In genomic region chrX:29693912-29694311, GRCh38 we compare ENCODE assay signal across 24 cellular contexts.
"Had no signal": no experiment of that assay in that cellular context is flagged by ENCODE, and none has a peak within 500 bp of the region (broad histone marks: within the 10 kb centered on the region; RNA-seq: fewer than 3 reads in every experiment).

No MANE protein-coding gene starts in this region.

- H3K27ac ChIP-seq: left ventricle myocardium inferior, ovary, right atrium auricular region, right lobe of liver, tibial nerve, uterus had no signal

- H3K4me1 ChIP-seq: left ventricle myocardium inferior, right atrium auricular region, right lobe of liver, tibial nerve, uterus had no signal

- DNase-seq: islet precursor cell; left ventricle myocardium inferior; mesendoderm; naive B cell; natural killer cell; nephron progenitor cell; ovary; right lobe of liver; stimulated activated CD4-positive, alpha-beta T cell treated with anti-CD3 and anti-CD28 coated beads, Interleukin-1b, Interleukin-23, amount 100 ng/mL, for 48 hours; stimulated activated CD4-positive, alpha-beta T cell treated with anti-CD3 and anti-CD28 coated beads, Interleukin-2, amount 100 ng/mL, for 48 hours; stimulated activated CD4-positive, alpha-beta T cell treated with anti-CD3 and anti-CD28 coated beads, Interleukin-4, amount 100 ng/mL, for 4 hours; stimulated activated CD8-positive, alpha-beta memory T cell treated with anti-CD3 and anti-CD28 coated beads, Interleukin-4, amount 100 ng/mL, for 48 hours; stimulated activated naive CD4-positive, alpha-beta T cell treated with Interleukin-2 at 50 U/mL for 16 hours; stimulated activated naive CD8-positive, alpha-beta T cell treated with anti-CD3 and anti-CD28 coated beads, Interleukin-15, amount 100 ng/mL, for 72 hours; substantia nigra; uterus had no signal

- H3K9me3 ChIP-seq: left ventricle myocardium inferior, ovary, right atrium auricular region, right lobe of liver, tibial nerve had no signal

- H3K36me3 Mint-ChIP-seq: mesothelial cell of epicardium; naive B cell; stimulated activated memory B cell treated with anti-CD40 and anti-IgM and Interleukin-4, amounts not matched to agents 10 μg/mL and 1 μg/mL and 100 μg/mL, for 72 hours; type B pancreatic cell had no signal

- H3K4me3 Mint-ChIP-seq: mesothelial cell of epicardium; naive B cell; natural killer cell; nephron progenitor cell; stimulated activated memory B cell treated with anti-CD40 and anti-IgM and Interleukin-4, amounts not matched to agents 10 μg/mL and 1 μg/mL and 100 μg/mL, for 72 hours; stimulated activated naive CD8-positive, alpha-beta T cell treated with anti-CD3 and anti-CD28 coated beads, Interleukin-15, amount 100 ng/mL, for 72 hours; type B pancreatic cell had no signal

- H3K36me3 ChIP-seq: left ventricle myocardium inferior, ovary, right atrium auricular region, right lobe of liver, tibial nerve, uterus had no signal

- ATAC-seq: natural killer cell; right lobe of liver; stimulated activated memory B cell treated with anti-CD40 and anti-IgM and Interleukin-4, amounts not matched to agents 10 μg/mL and 1 μg/mL and 100 μg/mL, for 72 hours; stimulated activated naive CD8-positive, alpha-beta T cell treated with anti-CD3 and anti-CD28 coated beads, Interleukin-15, amount 100 ng/mL, for 72 hours had no signal

- H3K4me1 Mint-ChIP-seq: naive B cell; natural killer cell; nephron progenitor cell; stimulated activated memory B cell treated with anti-CD40 and anti-IgM and Interleukin-4, amounts not matched to agents 10 μg/mL and 1 μg/mL and 100 μg/mL, for 72 hours; stimulated activated naive CD8-positive, alpha-beta T cell treated with anti-CD3 and anti-CD28 coated beads, Interleukin-15, amount 100 ng/mL, for 72 hours had no signal

- H3K9me3 Mint-ChIP-seq: nephron progenitor cell, type B pancreatic cell had no signal

- H3K27ac Mint-ChIP-seq: mesothelial cell of epicardium; naive B cell; natural killer cell; nephron progenitor cell; progenitor cell of endocrine pancreas; stimulated activated memory B cell treated with anti-CD40 and anti-IgM and Interleukin-4, amounts not matched to agents 10 μg/mL and 1 μg/mL and 100 μg/mL, for 72 hours; stimulated activated naive CD8-positive, alpha-beta T cell treated with anti-CD3 and anti-CD28 coated beads, Interleukin-15, amount 100 ng/mL, for 72 hours; type B pancreatic cell had no signal

- H3K27me3 Mint-ChIP-seq: naive B cell; progenitor cell of endocrine pancreas; stimulated activated memory B cell treated with anti-CD40 and anti-IgM and Interleukin-4, amounts not matched to agents 10 μg/mL and 1 μg/mL and 100 μg/mL, for 72 hours; stimulated activated naive CD8-positive, alpha-beta T cell treated with anti-CD3 and anti-CD28 coated beads, Interleukin-15, amount 100 ng/mL, for 72 hours; type B pancreatic cell had no signal

- H3K4me2 ChIP-seq: smooth muscle cell had no signal

- H3K4me3 ChIP-seq: left ventricle myocardium inferior, lung, ovary, right atrium auricular region, right lobe of liver, smooth muscle cell, tibial nerve, uterus had no signal

- H3K27me3 ChIP-seq: ovary, right atrium auricular region, tibial nerve, uterus had no signal
